23 cellular contexts compared by ENCODE assay signal in the genomic region with DNA sequence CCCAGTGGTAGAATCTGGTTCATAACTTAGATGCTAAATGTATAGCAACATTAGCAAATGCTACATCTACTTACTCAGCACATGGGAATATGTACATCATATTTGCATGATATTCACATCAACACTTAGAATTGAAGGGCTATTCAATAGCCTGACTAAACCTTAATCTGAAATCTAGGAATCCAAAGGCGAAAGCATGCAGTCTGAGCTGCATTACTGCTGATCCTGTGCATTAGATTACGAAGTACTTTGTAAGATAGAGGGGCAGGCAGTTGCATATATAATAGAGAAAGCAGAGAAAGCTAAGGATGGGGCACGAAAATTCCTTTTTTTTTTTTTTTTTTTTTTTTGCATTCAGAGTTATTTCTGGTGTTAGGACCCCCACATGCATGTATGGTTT. TPM values are rescaled to one million over a fixed set of nuclear protein-coding genes. Genes with fewer than 3 reads are reported as not detected.
"Had no signal": no experiment of that assay in that cellular context is flagged by ENCODE, and none has a peak within 500 bp of the region (broad histone marks: within the 10 kb centered on the region; RNA-seq: fewer than 3 reads in every experiment).

No MANE protein-coding gene starts in this region.

- H3K4me3 ChIP-seq: hepatocyte, left lung, lung, ovary, prostate gland, right atrium auricular region, skin epidermis, thyroid gland had no signal

- H3K9me3 Mint-ChIP-seq: activated naive CD8-positive, alpha-beta T cell treated with anti-CD3 and anti-CD28 coated beads for 36 hours; activated T-cell treated with anti-CD3 and anti-CD28 coated beads, Interleukin-2, amount 50 U/mL, for 4 hours; activated T-helper 2 cell treated with anti-CD3 and anti-CD28 coated beads, Interferon-gamma antibody, Interleukin-2, Interleukin-4, amounts not matched to agents 10 μg/mL and 5 μg/mL and 100 μg/mL, durations not matched to agents 14 hours and 24 hours and 36 hours; naive thymus-derived CD8-positive, alpha-beta T cell; stimulated activated naive CD8-positive, alpha-beta T cell treated with anti-CD3 and anti-CD28 coated beads, Interleukin-15, Interleukin-2, amounts not matched to agents 100 ng/mL and 50 ng/mL, for 24 hours; WTC11 had no signal

- H3K36me3 Mint-ChIP-seq: activated naive CD8-positive, alpha-beta T cell treated with anti-CD3 and anti-CD28 coated beads for 36 hours; naive thymus-derived CD8-positive, alpha-beta T cell; WTC11 had no signal

- H3K4me1 Mint-ChIP-seq: activated naive CD8-positive, alpha-beta T cell treated with anti-CD3 and anti-CD28 coated beads for 36 hours; naive thymus-derived CD8-positive, alpha-beta T cell; WTC11 had no signal

- H3K27ac Mint-ChIP-seq: activated naive CD8-positive, alpha-beta T cell treated with anti-CD3 and anti-CD28 coated beads for 36 hours; activated T-helper 2 cell treated with anti-CD3 and anti-CD28 coated beads, Interferon-gamma antibody, Interleukin-2, Interleukin-4, amounts not matched to agents 10 μg/mL and 5 μg/mL and 100 μg/mL, durations not matched to agents 14 hours and 24 hours and 36 hours; naive thymus-derived CD8-positive, alpha-beta T cell; stimulated activated naive CD8-positive, alpha-beta T cell treated with anti-CD3 and anti-CD28 coated beads, Interleukin-15, Interleukin-2, amounts not matched to agents 100 ng/mL and 50 ng/mL, for 24 hours; WTC11 had no signal

- H3K27ac ChIP-seq: hepatocyte, left lung, ovary, prostate gland, right atrium auricular region, skin epidermis, thyroid gland had no signal

- H3K9me3 ChIP-seq: left lung, ovary, prostate gland, right atrium auricular region, thyroid gland had no signal

- H3K36me3 ChIP-seq: left lung, ovary, prostate gland, right atrium auricular region, thyroid gland had no signal

- H3K4me1 ChIP-seq: left lung, prostate gland, right atrium auricular region had no signal

- H3K27me3 ChIP-seq: hepatocyte, left lung, ovary, right atrium auricular region, thyroid gland had no signal

- H3K4me3 Mint-ChIP-seq: activated naive CD8-positive, alpha-beta T cell treated with anti-CD3 and anti-CD28 coated beads for 36 hours; activated T-cell treated with anti-CD3 and anti-CD28 coated beads, Interleukin-2, amount 50 U/mL, for 4 hours; naive thymus-derived CD8-positive, alpha-beta T cell; stimulated activated naive CD8-positive, alpha-beta T cell treated with anti-CD3 and anti-CD28 coated beads, Interleukin-15, Interleukin-2, amounts not matched to agents 100 ng/mL and 50 ng/mL, for 24 hours; WTC11 had no signal

- H2AFZ ChIP-seq: hepatocyte had no signal

- H3K79me2 ChIP-seq: hepatocyte had no signal

- DNase-seq: activated CD4-positive, alpha-beta T cell treated with anti-CD3 and anti-CD28 coated beads, Interleukin-2, amount 50 U/mL, for 4 hours; activated CD8-positive, alpha-beta memory T cell treated with anti-CD3 and anti-CD28 coated beads for 24 hours; activated CD8-positive, alpha-beta memory T cell treated with anti-CD3 and anti-CD28 coated beads, Interleukin-2, amount 50 U/mL, for 4 hours; activated naive CD4-positive, alpha-beta T cell treated with Interleukin-2 at 50 U/mL for 16 hours; activated naive CD8-positive, alpha-beta T cell treated with anti-CD3 and anti-CD28 coated beads for 36 hours; activated T-cell treated with anti-CD3 and anti-CD28 coated beads, Interleukin-2, amount 50 U/mL, for 4 hours; amygdala; left lung; naive thymus-derived CD8-positive, alpha-beta T cell; ovary; stimulated activated CD4-positive, alpha-beta T cell treated with anti-CD3 and anti-CD28 coated beads, Interleukin-1b, Interleukin-23, amount 100 ng/mL, for 48 hours; substantia nigra; T-helper 9 cell; thyroid gland had no signal

RNA-seq across cellular contexts. Expression of a gene that starts 40.4 kb away (rescaled TPM):
- total RNA-seq: activated naive CD8-positive, alpha-beta T cell treated with anti-CD3 and anti-CD28 coated beads for 36 hours; activated T-helper 2 cell treated with anti-CD3 and anti-CD28 coated beads, Interferon-gamma antibody, Interleukin-2, Interleukin-4, amounts not matched to agents 10 μg/mL and 5 μg/mL and 100 μg/mL, durations not matched to agents 14 hours and 24 hours and 36 hours; naive thymus-derived CD8-positive, alpha-beta T cell; T-helper 1 cell treated with Interleukin-12 subunit alpha and Interleukin-12 subunit beta and Interleukin-4 antibody, amounts not matched to agents 30 ng/mL and 1 ng/mL, for 36 hours had no signal
- polyA plus RNA-seq: naive thymus-derived CD8-positive, alpha-beta T cell had no signal
